9 cellular contexts compared by ENCODE assay signal in the genomic region with DNA sequence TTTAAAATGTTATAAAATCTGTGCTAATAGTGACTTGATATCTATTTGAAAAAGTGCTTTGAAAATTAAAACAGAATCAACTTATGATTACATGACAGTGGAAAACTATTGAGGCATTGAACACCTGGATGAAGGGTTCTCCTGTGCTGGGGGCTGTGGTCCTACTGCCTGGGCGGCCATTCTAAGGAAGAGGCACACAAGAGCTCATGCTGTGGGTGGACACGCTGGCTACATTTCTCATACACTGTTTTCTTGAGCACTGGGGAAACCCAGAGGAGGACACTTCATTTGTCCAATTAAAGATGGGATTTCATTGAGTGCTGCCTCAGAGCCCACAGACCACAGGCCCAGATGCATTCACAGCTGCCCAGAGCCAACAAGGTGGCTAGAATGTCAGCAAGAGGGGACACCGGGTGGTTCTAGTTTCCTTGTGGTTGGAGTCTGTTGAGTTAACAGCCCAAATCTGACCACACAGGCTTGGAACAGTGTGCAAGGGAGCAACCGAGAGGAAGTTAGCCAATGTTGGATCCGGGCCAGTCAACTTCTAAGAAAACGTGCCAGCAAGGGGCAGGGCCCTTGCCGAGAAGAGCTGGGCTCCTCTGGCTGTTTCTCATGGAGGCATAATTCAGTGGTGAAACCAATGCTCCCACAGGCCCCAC. TPM values are rescaled to one million over a fixed set of nuclear protein-coding genes. Genes with fewer than 3 reads are reported as not detected.
DNase-seq lines count a peak whose midpoint lies in the region; ATAC-seq, FAIRE-seq and TF ChIP-seq lines count a peak whose summit lies in the region.
"Had no signal": no experiment of that assay in that cellular context is flagged by ENCODE, and none has a peak within 500 bp of the region (broad histone marks: within the 10 kb centered on the region; RNA-seq: fewer than 3 reads in every experiment).

No MANE protein-coding gene starts in this region.

- peak; percentile 81 for DNase-seq in AG09309 (ENCODE audit: low read depth)
- peak; percentile 99 for DNase-seq in KG1 (lab: John Stamatoyannopoulos, UW)
- DNase-seq in dorsolateral prefrontal cortex, result peak in 7 of 10 donors; percentile 28 to 67 (median 56)
- peak; percentile 89 for DNase-seq in natural killer cell treated with Interleukin-12 subunit alpha and Interleukin-12 subunit beta and Interleukin-15 and Interleukin-18, amount 100 ng/mL, for 72 hours (ENCODE audit: low spot score)
- peak; percentile 92 for DNase-seq in ureter (ENCODE audit: low spot score)
- no peak for DNase-seq in frontal cortex (ENCODE audit: low spot score in 2 of 2)

- peak overlapping the region; percentile 44 for H3K27ac ChIP-seq in VCaP
- peak overlapping the region in 14 of 59 donors; percentile 8 to 81 (median 59) for H3K27ac ChIP-seq in dorsolateral prefrontal cortex

- peak overlapping the region; percentile 81 to 91 for H3K27ac Mint-ChIP-seq in natural killer cell treated with Interleukin-12 subunit alpha and Interleukin-12 subunit beta and Interleukin-15 and Interleukin-18, amount 100 ng/mL, for 72 hours
- H3K27ac Mint-ChIP-seq: memory B cell had no signal

- no peak overlapping the region for H3K4me3 ChIP-seq in AG09309 (ENCODE audit: control insufficient read depth, low read depth, low read length)
- no peak overlapping the region for H3K4me3 ChIP-seq in dorsolateral prefrontal cortex

- H3K36me3 Mint-ChIP-seq in natural killer cell treated with Interleukin-12 subunit alpha and Interleukin-12 subunit beta and Interleukin-15 and Interleukin-18, amount 100 ng/mL, for 72 hours, result no peaks in the 10 kb centered on the region
- H3K36me3 Mint-ChIP-seq: memory B cell had no signal

- peak; percentile 75 for ATAC-seq in GM19468 (IDR thresholded peaks at IDR 0.05; ENCODE audit: extremely low read depth, unreplicated experiment)
- ATAC-seq in natural killer cell treated with Interleukin-12 subunit alpha and Interleukin-12 subunit beta and Interleukin-15 and Interleukin-18, amount 100 ng/mL, for 72 hours, result peak; percentile 90 to 93

- no peaks in the 10 kb centered on the region for H3K27me3 ChIP-seq in dorsolateral prefrontal cortex

- no peak for FAIRE-seq in frontal cortex (lab: Jason Lieb, UNC)

- no peaks in the 10 kb centered on the region for H3K27me3 Mint-ChIP-seq in natural killer cell treated with Interleukin-12 subunit alpha and Interleukin-12 subunit beta and Interleukin-15 and Interleukin-18, amount 100 ng/mL, for 72 hours
- H3K27me3 Mint-ChIP-seq: memory B cell had no signal

- peaks cover 35 to 45% of the 10 kb centered on the region in 2 donors for H3K4me1 Mint-ChIP-seq in natural killer cell treated with Interleukin-12 subunit alpha and Interleukin-12 subunit beta and Interleukin-15 and Interleukin-18, amount 100 ng/mL, for 72 hours (ENCODE audit: low read depth in 2 of 2)

- H3K9me3 Mint-ChIP-seq in natural killer cell treated with Interleukin-12 subunit alpha and Interleukin-12 subunit beta and Interleukin-15 and Interleukin-18, amount 100 ng/mL, for 72 hours, result no peaks in the 10 kb centered on the region
- H3K9me3 Mint-ChIP-seq: memory B cell had no signal

- H3K4me3 Mint-ChIP-seq in natural killer cell treated with Interleukin-12 subunit alpha and Interleukin-12 subunit beta and Interleukin-15 and Interleukin-18, amount 100 ng/mL, for 72 hours, result peak overlapping the region; percentile 77
- H3K4me3 Mint-ChIP-seq: memory B cell had no signal

- intact Hi-C loops in dorsolateral prefrontal cortex (cut with DNase I), result no loop called here

- no peak for TF ChIP-seq CTCF in AG09309 (IDR thresholded peaks at IDR 0.05; ENCODE audit: control insufficient read depth, insufficient read depth, low read depth, low read length, missing control alignments)
- TF ChIP-seq CTCF in VCaP (conservative IDR thresholded peaks at IDR 0.05), result no peak
- no peak for TF ChIP-seq CTCF in dorsolateral prefrontal cortex (IDR thresholded peaks at IDR 0.05 in 54 of 56, conservative IDR thresholded peaks at IDR 0.05 in 2 of 56; ENCODE audit: low read depth in 1 of 56, partially characterized antibody in 56 of 56)

RNA-seq across cellular contexts. Expression of a gene that starts 35.1 kb away (rescaled TPM):
- 100 to 1,000 TPM; 181 to 321 (median 250) TPM for total RNA-seq in dorsolateral prefrontal cortex
- total RNA-seq in natural killer cell treated with Interleukin-12 subunit alpha and Interleukin-12 subunit beta and Interleukin-15 and Interleukin-18, amount 100 ng/mL, for 72 hours, result 10 to 100 TPM; 26.8 to 45.5 TPM
- total RNA-seq in ureter, result 134 TPM
- 42.8 TPM for total RNA-seq in frontal cortex

Comparison
In these comparisons a context has a peak if more than half of its experiments do, and no peak if none do; other contexts are left out.
1. DNase-seq: peak in AG09309 (single experiment), KG1 (single experiment), dorsolateral prefrontal cortex (7 of 10), natural killer cell treated with Interleukin-12 subunit alpha and Interleukin-12 subunit beta and Interleukin-15 and Interleukin-18, amount 100 ng/mL, for 72 hours (single experiment) and ureter (single experiment); none in frontal cortex (0 of 2).